ENCODE assay signal across 8 cellular contexts in the genomic region with DNA sequence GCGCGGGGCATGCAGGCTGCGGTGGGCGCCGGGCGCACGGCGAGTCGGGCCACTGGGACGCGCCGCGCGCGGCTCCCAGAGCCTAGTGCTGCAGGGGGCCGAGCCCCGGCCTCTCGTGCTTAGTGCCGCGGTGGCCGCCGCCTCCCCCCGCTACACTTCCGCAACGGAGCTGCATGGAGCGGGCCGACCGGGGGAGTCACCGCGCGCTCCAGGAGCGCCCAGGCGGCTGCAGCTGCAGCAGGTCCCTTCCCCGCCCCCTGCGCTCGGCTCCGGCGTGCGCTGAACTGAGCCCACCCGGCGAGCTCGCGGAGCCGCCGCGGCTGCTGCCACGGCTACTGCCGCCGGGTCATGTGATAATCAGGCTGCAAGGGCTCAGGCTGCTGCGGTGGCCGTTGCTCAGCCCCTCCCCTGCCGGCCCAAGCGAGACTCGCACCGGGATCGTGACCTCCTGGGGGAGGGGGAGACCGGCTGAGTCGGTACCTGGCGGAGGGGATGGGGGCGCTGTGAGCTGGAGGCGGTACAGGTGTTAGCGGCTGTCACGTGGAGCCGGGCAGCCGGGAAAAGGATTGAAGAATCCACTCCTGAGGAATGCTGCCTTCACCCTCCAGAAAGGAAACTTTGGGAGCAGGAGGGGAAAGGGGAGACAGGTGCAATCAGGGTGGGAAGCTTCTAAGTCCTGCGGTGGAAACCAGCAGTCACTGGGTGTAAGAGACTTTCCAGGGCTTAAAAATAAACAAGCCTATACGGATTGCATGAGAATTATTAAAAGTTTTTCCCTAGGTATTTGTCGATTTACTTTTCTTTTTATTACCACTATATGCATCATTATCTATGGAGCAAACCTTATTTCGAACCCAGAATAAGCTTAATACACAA. TPM values are rescaled to one million over a fixed set of nuclear protein-coding genes. Genes with fewer than 3 reads are reported as not detected.
A peak's percentile ranks its signal among the peaks of the same experiment; 100 is the strongest.
DNase-seq lines count a peak whose midpoint lies in the region; ATAC-seq, FAIRE-seq and TF ChIP-seq lines count a peak whose summit lies in the region.

A gene with protein sequence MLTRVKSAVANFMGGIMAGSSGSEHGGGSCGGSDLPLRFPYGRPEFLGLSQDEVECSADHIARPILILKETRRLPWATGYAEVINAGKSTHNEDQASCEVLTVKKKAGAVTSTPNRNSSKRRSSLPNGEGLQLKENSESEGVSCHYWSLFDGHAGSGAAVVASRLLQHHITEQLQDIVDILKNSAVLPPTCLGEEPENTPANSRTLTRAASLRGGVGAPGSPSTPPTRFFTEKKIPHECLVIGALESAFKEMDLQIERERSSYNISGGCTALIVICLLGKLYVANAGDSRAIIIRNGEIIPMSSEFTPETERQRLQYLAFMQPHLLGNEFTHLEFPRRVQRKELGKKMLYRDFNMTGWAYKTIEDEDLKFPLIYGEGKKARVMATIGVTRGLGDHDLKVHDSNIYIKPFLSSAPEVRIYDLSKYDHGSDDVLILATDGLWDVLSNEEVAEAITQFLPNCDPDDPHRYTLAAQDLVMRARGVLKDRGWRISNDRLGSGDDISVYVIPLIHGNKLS (minus strand): TSS at position 352 of the 876 bp plus-strand sequence. CDS start 414 bp downstream, outside the sequence.

- CTCF ChIA-PET in AG04449 (lab: Yijun Ruan, JAX) (interaction anchor here (0.6 to 5.5 kb wide), 17 partner anchors 9 to 163 kb away, joined by 3 to 38 read pairs (median 4); no protein-coding TSS in a partner anchor), HepG2 (lab: Yijun Ruan, JAX; ENCODE audit: low intra/inter-chr PET ratio, low total read pairs) (interaction anchor here (0.7 kb wide), 1 partner anchor 134 kb away, joined by 3 read pairs; no protein-coding TSS in a partner anchor)

- no peaks in the 10 kb centered on the region for H3K9me3 Mint-ChIP-seq in T-helper 2 cell treated with Interferon-gamma antibody and Interleukin-4, amounts not matched to agents 5 μg/mL and 100 μg/mL, for 36 hours

- peak; percentile 93 for TF ChIP-seq RAD21 in HepG2 (CRISPR knock-in tag; IDR thresholded peaks at IDR 0.05)

- intact Hi-C loops in dorsolateral prefrontal cortex (cut with DNase I) = loop anchor here (2.0 to 10.0 kb wide), 4 partner anchors 73 to 330 kb away; no protein-coding TSS in a partner anchor
- intact Hi-C loops in HepG2 (cut with micrococcal nuclease; ENCODE audit: unreplicated experiment) = loop anchor here (1.0 to 5.0 kb wide), 6 partner anchors 32 to 136 kb away; no protein-coding TSS in a partner anchor

- no peak within 1 kb of the TSS for H3K27ac Mint-ChIP-seq in T-helper 2 cell treated with Interferon-gamma antibody and Interleukin-4, amounts not matched to agents 5 μg/mL and 100 μg/mL, for 36 hours

- WGBS in HepG2 (ENCODE audit: low lambda C conversion rate) = 0% methylated on average over 22 of the region's 69 CpGs

- TF ChIP-seq EP300 in HepG2 (IDR thresholded peaks at IDR 0.05; ENCODE audit: low read depth in 2 of 2, low read length in 2 of 2) = peak; percentile 37 to 62; a peak in 2 of 4 replicates
- TF ChIP-seq EP300 in HepG2 (CRISPR knock-in tag; IDR thresholded peaks at IDR 0.05; ENCODE audit: borderline replicate concordance) = peak; percentile 55; the same call in 1 of the 2 replicates

- H3K27me3 Mint-ChIP-seq in T-helper 2 cell treated with Interferon-gamma antibody and Interleukin-4, amounts not matched to agents 5 μg/mL and 100 μg/mL, for 36 hours (ENCODE audit: low read depth) = peaks cover 52% of the 10 kb centered on the region

- in situ Hi-C loops in HepG2 (cut with HindIII; ENCODE audit: extremely low pct_ligation_motif_present, low pct_unique_long_range_greater_than_20kb) = no loop called here

- H3K4me3 ChIP-seq in AG04449 (ENCODE audit: low read depth, low read length) = peak within 1 kb of the TSS; percentile 71
- peak within 1 kb of the TSS; percentile 69 to 97 (median 88) for H3K4me3 ChIP-seq in dorsolateral prefrontal cortex
- peak within 1 kb of the TSS; percentile 90 to 97 (median 97) for H3K4me3 ChIP-seq in HepG2 (replicated peaks in 1 of 3; ENCODE audit: insufficient read depth in 1 of 3, low read depth in 2 of 3, low read length in 3 of 3)

- peaks cover 7% of the 10 kb centered on the region for H3K4me1 Mint-ChIP-seq in T-helper 2 cell treated with Interferon-gamma antibody and Interleukin-4, amounts not matched to agents 5 μg/mL and 100 μg/mL, for 36 hours (ENCODE audit: low read depth)

- peaks cover 47% of the 10 kb centered on the region for H3K79me2 ChIP-seq in HepG2 (ENCODE audit: insufficient read depth, low read length)

- TF ChIP-seq CTCF in AG04449 (IDR thresholded peaks at IDR 0.05; ENCODE audit: insufficient read depth, low read length, missing control alignments) = no peak
- peak in 54 of 56 donors; percentile 25 to 79 (median 58) for TF ChIP-seq CTCF in dorsolateral prefrontal cortex (IDR thresholded peaks at IDR 0.05 in 54 of 56, conservative IDR thresholded peaks at IDR 0.05 in 2 of 56; ENCODE audit: low read depth in 1 of 56, partially characterized antibody in 56 of 56)
- peak; percentile 98 for TF ChIP-seq CTCF in HepG2 (CRISPR knock-in tag; IDR thresholded peaks at IDR 0.05)

- H3K4me3 Mint-ChIP-seq in T-helper 2 cell treated with Interferon-gamma antibody and Interleukin-4, amounts not matched to agents 5 μg/mL and 100 μg/mL, for 36 hours = peak within 1 kb of the TSS; percentile 90

- no TSS peak for BruUV-seq in HepG2 (replicated peaks; lab: Mats Ljungman, UMichigan)

- H3K4me2 ChIP-seq in HepG2 (ENCODE audit: low read depth, low read length) = peak within 1 kb of the TSS; percentile 87

- H3K36me3 ChIP-seq in HepG2 (replicated peaks in 1 of 2; ENCODE audit: control insufficient read depth in 1 of 2, insufficient read depth in 2 of 2, low read length in 2 of 2) = no peaks in the 10 kb centered on the region; a peak in 1 of 5 replicates

- H3K9me3 ChIP-seq in HepG2 (ENCODE audit: low read length) = no peaks in the 10 kb centered on the region

- DNase-seq in AG04449 (ENCODE audit: low read depth, low spot score) (no peak), NCI-H128 (lab: John Stamatoyannopoulos, UW; ENCODE audit: unreplicated experiment) (peak; percentile 59), dorsolateral prefrontal cortex (peak; percentile 70 to 88 (median 79)), HepG2 (ENCODE audit: low spot score) (peak; percentile 86)
- peak; percentile 18 for DNase-seq in T-helper 2 cell treated with Interferon-gamma antibody and Interleukin-4, amounts not matched to agents 5 μg/mL and 100 μg/mL, for 36 hours (ENCODE audit: low spot score)
- DNase-seq in stimulated activated CD8-positive, alpha-beta memory T cell treated with anti-CD3 and anti-CD28 coated beads, Interleukin-4, amount 100 ng/mL, for 24 hours (ENCODE audit: low read depth) = peak; percentile 3

- no peaks in the 10 kb centered on the region for H3K27me3 ChIP-seq in dorsolateral prefrontal cortex
- H3K27me3 ChIP-seq in HepG2 (ENCODE audit: control insufficient read depth in 1 of 2, insufficient read depth in 2 of 2, low read length in 2 of 2) = no peaks in the 10 kb centered on the region; a peak in 1 of 5 replicates

- ATAC-seq in GM18499 (IDR thresholded peaks at IDR 0.05; ENCODE audit: insufficient read depth, unreplicated experiment) (peak; percentile 42), HG02870 (IDR thresholded peaks at IDR 0.05; ENCODE audit: unreplicated experiment) (peak; percentile 75), HepG2 (peak; percentile 95)

- H3K4me1 ChIP-seq in HepG2 (ENCODE audit: insufficient read depth, low read length) = peaks cover 42% of the 10 kb centered on the region

- POLR2A ChIA-PET in AG04449 (lab: Yijun Ruan, JAX) = no interaction called here
- POLR2A ChIA-PET in HepG2 (lab: Yijun Ruan, JAX) = interaction anchor here (0.6 to 3.1 kb wide), 12 partner anchors 13 to 916 kb away, joined by 3 to 27 read pairs (median 4); no protein-coding TSS in a partner anchor

- peak; percentile 80 to 91 for TF ChIP-seq POLR2A in HepG2 (IDR thresholded peaks at IDR 0.05; ENCODE audit: insufficient read depth in 1 of 2, low read depth in 2 of 2, low read length in 2 of 2)

- peak; percentile 66 for FAIRE-seq in HepG2 (lab: Jason Lieb, UNC)

- H3K9ac ChIP-seq in HepG2 (ENCODE audit: insufficient read depth, low read depth, low read length) = peak within 1 kb of the TSS; percentile 87

- H3K27ac ChIP-seq in dorsolateral prefrontal cortex (peak within 1 kb of the TSS; percentile 87 to 99 (median 95)), HepG2 (ENCODE audit: extremely low read length, insufficient read depth, low read length) (peak within 1 kb of the TSS; percentile 74)

- H4K20me1 ChIP-seq in HepG2 (ENCODE audit: insufficient read depth, low read length) = peaks cover 11% of the 10 kb centered on the region

- H2AFZ ChIP-seq in HepG2 (ENCODE audit: low read length) = peak within 1 kb of the TSS; percentile 79

- H3K36me3 Mint-ChIP-seq in T-helper 2 cell treated with Interferon-gamma antibody and Interleukin-4, amounts not matched to agents 5 μg/mL and 100 μg/mL, for 36 hours (ENCODE audit: low read depth) = no peaks in the 10 kb centered on the region

TF ChIP-seq in HepG2, 621 proteins besides CTCF, POLR2A, EP300 and RAD21 (continues in another document):
- TF ChIP-seq ZNF138 (CRISPR knock-in tag; IDR thresholded peaks at IDR 0.05; ENCODE audit: low read depth) = peak; percentile 77; the same call in 1 of the 2 replicates

RNA-seq across cellular contexts. Expression of the gene that starts here (rescaled TPM):
- total RNA-seq in dorsolateral prefrontal cortex = 10 to 100 TPM; 33.6 to 75.1 (median 58.9) TPM
- 38.1 and 42.0 TPM in 2 replicates for total RNA-seq in HepG2 (2016; rRNA removed; fragmentation: Illumina TruSeq; extraction: Trizol)
- 3.3 and 5.2 TPM in 2 replicates for total RNA-seq in HepG2 (2016; cell fraction: cytosol; rRNA removed; fragmentation: Illumina TruSeq; extraction: Trizol; ENCODE audit: low read depth)
- 35.2 and 37.3 TPM in 2 replicates for total RNA-seq in HepG2 (2016; cell fraction: insoluble cytoplasmic fraction; rRNA removed; fragmentation: Illumina TruSeq; extraction: Trizol)
- 19.9 and 22.6 TPM in 2 replicates for total RNA-seq in HepG2 (2016; cell fraction: membrane; rRNA removed; fragmentation: Illumina TruSeq; extraction: Trizol)
- 29.6 and 34.5 TPM in 2 replicates for total RNA-seq in HepG2 (2016; cell fraction: nucleus; rRNA removed; fragmentation: Illumina TruSeq; extraction: Trizol)
- 16.9 and 29.1 TPM in 2 replicates for polyA plus RNA-seq in HepG2 (2011; rRNA removed)
- 19.3 and 19.9 TPM in 2 replicates for polyA plus RNA-seq in HepG2 (2011; cell fraction: cytosol; rRNA removed)
- 19.8 and 26.0 TPM in 2 replicates for polyA plus RNA-seq in HepG2 (2011; cell fraction: nucleus; rRNA removed)
- polyA plus RNA-seq in HepG2 (2012) = 9.9 and 26.1 TPM in 2 replicates
- polyA plus RNA-seq in HepG2 (2016; cell fraction: cytosol; fragmentation: Illumina TruSeq; extraction: Trizol; ENCODE audit: low read depth) = 1.6 and 1.8 TPM in 2 replicates
- 32.1 and 32.9 TPM in 2 replicates for polyA plus RNA-seq in HepG2 (2016; cell fraction: insoluble cytoplasmic fraction; fragmentation: Illumina TruSeq; extraction: Trizol; ENCODE audit: low read depth)
- 8.9 and 10.6 TPM in 2 replicates for polyA plus RNA-seq in HepG2 (2016; cell fraction: membrane; fragmentation: Illumina TruSeq; extraction: Trizol; ENCODE audit: low read depth)
- polyA plus RNA-seq in HepG2 (2016; cell fraction: nucleus; fragmentation: Illumina TruSeq; extraction: Trizol; ENCODE audit: insufficient read depth, low read depth) = 24.8 and 26.5 TPM in 2 replicates
- 8.3 and 68.0 TPM in 2 replicates for polyA minus RNA-seq in HepG2 (2011; rRNA and poly(A)+ RNA removed; ENCODE audit: low replicate concordance)
- 32.6 and 42.5 TPM in 2 replicates for polyA minus RNA-seq in HepG2 (2011; cell fraction: cytosol; rRNA and poly(A)+ RNA removed)
- polyA minus RNA-seq in HepG2 (2011; cell fraction: nucleus; rRNA and poly(A)+ RNA removed) = 39.3 and 42.1 TPM in 2 replicates

Comparison
In these comparisons a context has a peak if more than half of its experiments do, and no peak if none do; other contexts are left out.
1. ATAC-seq: peak in every context shown above with its lines; median percentile 95 in HepG2; 75 in HG02870; 42 in GM18499.